ENCODE assay signal across 18 cellular contexts in the genomic region with DNA sequence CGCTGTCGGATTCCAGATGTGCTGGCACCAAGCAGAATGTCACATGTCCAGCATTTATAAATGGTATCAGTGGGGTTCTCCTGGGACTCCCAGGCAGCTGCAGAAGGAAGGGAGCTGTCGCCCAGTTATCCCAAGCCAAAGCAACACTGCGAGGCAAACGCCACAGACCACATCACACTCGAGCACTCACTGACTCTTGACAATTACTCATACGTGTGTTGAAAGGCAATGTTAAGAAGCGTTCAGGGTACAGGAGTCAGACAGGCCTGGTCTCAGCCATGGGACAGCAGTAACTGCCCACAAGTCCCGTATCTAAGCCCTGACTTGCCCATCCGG.
A peak's percentile ranks its signal among the peaks of the same experiment; 100 is the strongest.
DNase-seq lines count a peak whose midpoint lies in the region; ATAC-seq and TF ChIP-seq lines count a peak whose summit lies in the region.
"Had no signal": no experiment of that assay in that cellular context is flagged by ENCODE, and none has a peak within 500 bp of the region (broad histone marks: within the 10 kb centered on the region; RNA-seq: fewer than 3 reads in every experiment).

No MANE protein-coding gene starts in this region.

- H3K27me3 ChIP-seq in fibroblast of lung (ENCODE audit: control insufficient read depth, insufficient read depth, low read length) (no peaks in the 10 kb centered on the region), Peyer's patch (no peaks in the 10 kb centered on the region)
- H3K27me3 ChIP-seq: suprapubic skin had no signal

- CTCF ChIA-PET in activated CD8-positive, alpha-beta T cell treated with anti-CD3 and anti-CD28 coated beads for 36 hours (lab: Charles Lee): no interaction called here

- no peak for TF ChIP-seq POLR2A in Peyer's patch (IDR thresholded peaks at IDR 0.05)

- TF ChIP-seq CTCF in fibroblast of lung (conservative IDR thresholded peaks at IDR 0.05 in 1 of 2, IDR thresholded peaks at IDR 0.05 in 1 of 2; ENCODE audit: low read depth in 1 of 2, low read length in 2 of 2) (no peak), Peyer's patch (IDR thresholded peaks at IDR 0.05) (no peak)
- TF ChIP-seq CTCF in activated CD8-positive, alpha-beta T cell treated with anti-CD3 and anti-CD28 coated beads for 36 hours (IDR thresholded peaks at IDR 0.05): no peak

- intact Hi-C loops in Right ventricle myocardium inferior (cut with DNase I): no loop called here
- intact Hi-C loops in cardiac septum (cut with DNase I): no loop called here
- intact Hi-C loops in activated CD8-positive, alpha-beta T cell treated with anti-CD3 and anti-CD28 coated beads for 36 hours (cut with micrococcal nuclease): no loop called here

- no peaks in the 10 kb centered on the region for H3K4me1 Mint-ChIP-seq in activated CD8-positive, alpha-beta T cell treated with anti-CD3 and anti-CD28 coated beads for 36 hours (ENCODE audit: low read depth)
- H3K4me1 Mint-ChIP-seq: activated naive CD4-positive, alpha-beta T cell treated with anti-CD3 and anti-CD28 coated beads, Interleukin-2, amount 50 U/mL, for 24 hours had no signal

- peak overlapping the region; percentile 16 for H3K4me2 ChIP-seq in fibroblast of lung (ENCODE audit: extremely low read depth, insufficient read depth, low read length)

- H3K27ac Mint-ChIP-seq in activated CD8-positive, alpha-beta T cell treated with anti-CD3 and anti-CD28 coated beads for 36 hours: no peak overlapping the region
- H3K27ac Mint-ChIP-seq: activated naive CD4-positive, alpha-beta T cell treated with anti-CD3 and anti-CD28 coated beads, Interleukin-2, amount 50 U/mL, for 24 hours; T-helper 2 cell treated with Interferon-gamma antibody and Interleukin-4, amounts not matched to agents 5 μg/mL and 100 μg/mL, for 36 hours had no signal

- no peak for DNase-seq in Right ventricle myocardium inferior (ENCODE audit: missing footprints)
- DNase-seq in cardiac septum (ENCODE audit: low spot score): no peak
- peak; percentile 51 to 60 for DNase-seq in fibroblast of lung (ENCODE audit: low read depth in 2 of 2)
- DNase-seq in myocyte (ENCODE audit: low read depth): peak; percentile 54
- no peak for DNase-seq in activated CD8-positive, alpha-beta T cell treated with anti-CD3 and anti-CD28 coated beads for 36 hours
- no peak for DNase-seq in Peyer's patch
- no peak for DNase-seq in NCI-H2196 (lab: John Stamatoyannopoulos, UW; ENCODE audit: unreplicated experiment)
- DNase-seq in LoVo (ENCODE audit: low spot score): no peak
- DNase-seq: 8988T; activated CD4-positive, alpha-beta T cell treated with anti-CD3 and anti-CD28 coated beads for 48 hours; activated T-cell treated with anti-CD3 and anti-CD28 coated beads for 4 hours; central memory CD4-positive, alpha-beta T cell; left colon; NCI-H2171 treated with DMSO at 0.1 percent for 48 hours had no signal

- H3K4me3 ChIP-seq in fibroblast of lung (replicated peaks in 1 of 4; ENCODE audit: control extremely low read depth in 1 of 4, insufficient read depth in 1 of 4, low read depth in 3 of 4, low read length in 4 of 4) (no peak overlapping the region), Peyer's patch (no peak overlapping the region)
- H3K4me3 ChIP-seq: K562, suprapubic skin had no signal

- H2AFZ ChIP-seq in fibroblast of lung (ENCODE audit: low read length): no peak overlapping the region

- peaks cover 4% of the 10 kb centered on the region for H3K4me1 ChIP-seq in fibroblast of lung (ENCODE audit: control insufficient read depth, extremely low read depth, insufficient read depth, low read length)
- H3K4me1 ChIP-seq in Peyer's patch: peaks cover 0 to 19% (median 0%) of the 10 kb centered on the region in 4 donors

- H3K36me3 ChIP-seq in fibroblast of lung (ENCODE audit: control insufficient read depth, insufficient read depth, low read length) (no peaks in the 10 kb centered on the region), Peyer's patch (no peaks in the 10 kb centered on the region)
- H3K36me3 ChIP-seq: suprapubic skin had no signal

- H3K9me3 ChIP-seq in fibroblast of lung (ENCODE audit: control insufficient read depth, insufficient read depth, low read depth, low read length) (no peaks in the 10 kb centered on the region), Peyer's patch (no peaks in the 10 kb centered on the region)
- H3K9me3 ChIP-seq: suprapubic skin had no signal

- H3K36me3 Mint-ChIP-seq in activated CD8-positive, alpha-beta T cell treated with anti-CD3 and anti-CD28 coated beads for 36 hours (ENCODE audit: low read depth): no peaks in the 10 kb centered on the region
- H3K36me3 Mint-ChIP-seq: activated naive CD4-positive, alpha-beta T cell treated with anti-CD3 and anti-CD28 coated beads, Interleukin-2, amount 50 U/mL, for 24 hours had no signal

- no peak overlapping the region for H3K4me3 Mint-ChIP-seq in activated CD8-positive, alpha-beta T cell treated with anti-CD3 and anti-CD28 coated beads for 36 hours
- H3K4me3 Mint-ChIP-seq: activated naive CD4-positive, alpha-beta T cell treated with anti-CD3 and anti-CD28 coated beads, Interleukin-2, amount 50 U/mL, for 24 hours; T-helper 2 cell treated with Interferon-gamma antibody and Interleukin-4, amounts not matched to agents 5 μg/mL and 100 μg/mL, for 36 hours had no signal

- H3K27me3 Mint-ChIP-seq in activated CD8-positive, alpha-beta T cell treated with anti-CD3 and anti-CD28 coated beads for 36 hours: peaks cover 4% of the 10 kb centered on the region

- ATAC-seq in Right ventricle myocardium inferior: peak; percentile 55
- ATAC-seq in activated CD8-positive, alpha-beta T cell treated with anti-CD3 and anti-CD28 coated beads for 36 hours: no peak
- ATAC-seq: K562, left colon had no signal

- peaks cover 30% of the 10 kb centered on the region for H3K79me2 ChIP-seq in fibroblast of lung (ENCODE audit: control insufficient read depth, insufficient read depth, low read length)

- H3K27ac ChIP-seq in fibroblast of lung (ENCODE audit: insufficient read depth, low read length): no peak overlapping the region
- H3K27ac ChIP-seq in Peyer's patch: no peak overlapping the region

- no peaks in the 10 kb centered on the region for H3K9me3 Mint-ChIP-seq in activated CD8-positive, alpha-beta T cell treated with anti-CD3 and anti-CD28 coated beads for 36 hours
- H3K9me3 Mint-ChIP-seq: activated naive CD4-positive, alpha-beta T cell treated with anti-CD3 and anti-CD28 coated beads, Interleukin-2, amount 50 U/mL, for 24 hours; T-helper 2 cell treated with Interferon-gamma antibody and Interleukin-4, amounts not matched to agents 5 μg/mL and 100 μg/mL, for 36 hours had no signal

- H3K9ac ChIP-seq in fibroblast of lung (ENCODE audit: insufficient read depth, low read length): no peak overlapping the region

- POLR2A ChIA-PET in activated CD8-positive, alpha-beta T cell treated with anti-CD3 and anti-CD28 coated beads for 36 hours (lab: Charles Lee): no interaction called here

- H4K20me1 ChIP-seq in fibroblast of lung (ENCODE audit: control insufficient read depth, extremely low read depth, insufficient read depth, low read length): peaks cover 3% of the 10 kb centered on the region

Comparison
In these comparisons a context has a peak if more than half of its experiments do, and no peak if none do; other contexts are left out.
1. DNase-seq: peak in fibroblast of lung (2 of 2) and myocyte (single experiment); none in Right ventricle myocardium inferior (single experiment), cardiac septum (single experiment), activated CD8-positive, alpha-beta T cell treated with anti-CD3 and anti-CD28 coated beads for 36 hours (single experiment), Peyer's patch (0 of 3), NCI-H2196 (single experiment) and LoVo (single experiment).